In the genomic region with DNA sequence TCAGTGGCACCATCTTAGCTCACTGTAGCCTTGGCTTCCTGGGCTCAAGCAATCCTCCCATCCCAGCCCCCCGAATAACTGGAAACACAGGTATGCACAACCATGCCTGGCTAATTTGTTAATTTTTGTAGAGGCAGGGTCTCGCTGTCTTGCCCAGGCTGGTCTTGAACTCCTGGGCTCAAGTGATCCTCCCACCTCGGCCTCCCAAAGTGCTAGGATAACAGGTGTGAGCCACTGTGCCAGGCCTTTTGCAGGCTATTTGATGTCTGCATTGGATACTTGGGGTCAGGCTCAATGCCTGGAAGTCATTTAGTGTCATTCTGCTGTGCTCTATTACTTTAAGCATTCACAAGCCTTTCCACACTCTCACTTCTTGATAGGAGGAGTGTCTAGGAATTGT, we compare ENCODE assay signal across 19 cellular contexts. TPM values are rescaled to one million over a fixed set of nuclear protein-coding genes. Genes with fewer than 3 reads are reported as not detected.
DNase-seq lines count a peak whose midpoint lies in the region; ATAC-seq, FAIRE-seq and TF ChIP-seq lines count a peak whose summit lies in the region.
"Had no signal": no experiment of that assay in that cellular context is flagged by ENCODE, and none has a peak within 500 bp of the region (broad histone marks: within the 10 kb centered on the region; RNA-seq: fewer than 3 reads in every experiment).

No MANE protein-coding gene starts in this region.

- no peaks in the 10 kb centered on the region for H3K27me3 Mint-ChIP-seq in progenitor cell of endocrine pancreas
- H3K27me3 Mint-ChIP-seq in nephron progenitor cell (ENCODE audit: low read depth, poor library complexity) = no peaks in the 10 kb centered on the region
- H3K27me3 Mint-ChIP-seq: activated naive CD8-positive, alpha-beta T cell treated with anti-CD3 and anti-CD28 coated beads, Interleukin-2, amount 50 U/mL, for 24 hours; stimulated activated naive CD8-positive, alpha-beta T cell treated with anti-CD3 and anti-CD28 coated beads, Interleukin-15, amount 100 ng/mL, for 72 hours had no signal

- FAIRE-seq in GM12878 (lab: Jason Lieb, UNC) = no peak
- FAIRE-seq: small intestine had no signal

- RAD21 ChIA-PET in GM12878 (lab: Charles Lee; ENCODE audit: unreplicated experiment) = interaction anchor here (0.6 to 6.5 kb wide), 5 partner anchors 15 to 97 kb away, joined by 3 to 69 read pairs (median 5); partner anchors contain the start of gene LIMD1

- no peaks in the 10 kb centered on the region for H3K79me2 ChIP-seq in DOHH2 (ENCODE audit: control insufficient read depth, low read length)
- H3K79me2 ChIP-seq in GM12878 (ENCODE audit: control insufficient read depth, insufficient read depth, low read length) = peaks cover 77% of the 10 kb centered on the region

- H3K27ac ChIP-seq in DOHH2 (ENCODE audit: low read depth, low read length) = no peak overlapping the region
- peak overlapping the region; percentile 51 for H3K27ac ChIP-seq in KOPT-K1 (ENCODE audit: low read depth, low read length, poor library complexity, severe bottlenecking)
- peak overlapping the region; percentile 63 for H3K27ac ChIP-seq in GM12878 (ENCODE audit: control insufficient read depth, insufficient read depth)
- H3K27ac ChIP-seq: brain microvascular endothelial cell, colonic mucosa had no signal

- no TSS peak for BruUV-seq in GM12878 (replicated peaks; lab: Mats Ljungman, UMichigan)

- no peak for TF ChIP-seq EP300 in GM12878 (IDR thresholded peaks at IDR 0.05; ENCODE audit: borderline replicate concordance in 1 of 2, control insufficient read depth in 1 of 2, low read depth in 2 of 2, low read length in 2 of 2)

- no peak for TF ChIP-seq CTCF in DOHH2 (IDR thresholded peaks at IDR 0.05; ENCODE audit: low read depth, low read length, poor library complexity, severe bottlenecking)
- TF ChIP-seq CTCF in GM12878 (IDR thresholded peaks at IDR 0.05 in 2 of 3, conservative IDR thresholded peaks at IDR 0.05 in 1 of 3; ENCODE audit: control insufficient read depth in 2 of 3, extremely low read depth in 1 of 3, insufficient read depth in 1 of 3, low read depth in 3 of 3, low read length in 3 of 3) = no peak
- TF ChIP-seq CTCF in progenitor cell of endocrine pancreas (IDR thresholded peaks at IDR 0.05; ENCODE audit: unreplicated experiment) = no peak
- no peak for TF ChIP-seq CTCF in nephron progenitor cell (IDR thresholded peaks at IDR 0.05)

- H3K9ac ChIP-seq in GM12878 (ENCODE audit: control insufficient read depth, insufficient read depth, low read length) = no peak overlapping the region

- H3K27me3 ChIP-seq in DOHH2 (ENCODE audit: control insufficient read depth, low read length) = peaks cover 50% of the 10 kb centered on the region
- H3K27me3 ChIP-seq in GM12878 (replicated peaks in 1 of 2; ENCODE audit: control insufficient read depth in 2 of 2, insufficient read depth in 2 of 2, low read length in 1 of 2) = no peaks in the 10 kb centered on the region
- H3K27me3 ChIP-seq: brain microvascular endothelial cell, colonic mucosa, upper lobe of left lung had no signal

- 69% methylated on average over 3 of the region's 3 CpGs for WGBS in GM12878 (ENCODE audit: insufficient coverage, insufficient replicate concordance, low lambda C conversion rate, missing lambda C conversion rate)

- CTCF ChIA-PET in GM12878 (lab: Yijun Ruan, JAX) = interaction anchor here (0.7 to 8.1 kb wide), 12 partner anchors 9 to 571 kb away, joined by 3 to 60 read pairs (median 4); partner anchors contain the start of gene LIMD1

- TF ChIP-seq POLR2A in GM12878 (IDR thresholded peaks at IDR 0.05; ENCODE audit: low read depth, low read length) = no peak

- H3K27ac Mint-ChIP-seq in stimulated activated effector memory CD8-positive, alpha-beta T cell treated with anti-CD3 and anti-CD28 coated beads, Interleukin-12 subunit alpha, Interleukin-12 subunit beta, amount 100 ng/mL, for 72 hours = peak overlapping the region; percentile 67
- H3K27ac Mint-ChIP-seq in progenitor cell of endocrine pancreas (no peak overlapping the region), nephron progenitor cell (no peak overlapping the region)
- H3K27ac Mint-ChIP-seq: activated naive CD8-positive, alpha-beta T cell treated with anti-CD3 and anti-CD28 coated beads, Interleukin-2, amount 50 U/mL, for 24 hours; activated T-helper 2 cell treated with anti-CD3 and anti-CD28 coated beads, Interferon-gamma antibody, Interleukin-2, Interleukin-4, amounts not matched to agents 10 μg/mL and 5 μg/mL and 100 μg/mL, durations not matched to agents 14 hours and 24 hours and 36 hours had no signal

- peaks cover 9% of the 10 kb centered on the region for H3F3A ChIP-seq in DOHH2 (ENCODE audit: control insufficient read depth, insufficient read depth)

- peaks cover 28% of the 10 kb centered on the region for H4K20me1 ChIP-seq in DOHH2 (ENCODE audit: control insufficient read depth, insufficient read depth, low read depth, low read length)
- H4K20me1 ChIP-seq in GM12878 (ENCODE audit: control insufficient read depth, insufficient read depth) = peaks cover 31% of the 10 kb centered on the region

- H3K4me2 ChIP-seq in DOHH2 (ENCODE audit: low read length) = peak overlapping the region; percentile 48
- H3K4me2 ChIP-seq in GM12878 (ENCODE audit: control insufficient read depth, insufficient read depth) = peak overlapping the region; percentile 66

- no peak for TF ChIP-seq RAD21 in GM12878 (IDR thresholded peaks at IDR 0.05; ENCODE audit: insufficient read depth, low read depth, low read length)

- H3K9me2 ChIP-seq in DOHH2 (replicated peaks; ENCODE audit: control insufficient read depth, low read length) = no peaks in the 10 kb centered on the region

- DNase-seq in GM12878 (ENCODE audit: low read depth, low spot score) (no peak), progenitor cell of endocrine pancreas (ENCODE audit: low spot score, unreplicated experiment) (no peak), pons (ENCODE audit: low spot score) (no peak), DMS53 treated with DMSO at 0.1 percent for 48 hours (lab: John Stamatoyannopoulos, UW; ENCODE audit: unreplicated experiment) (no peak), nephron progenitor cell (no peak)
- no peak for DNase-seq in stimulated activated effector memory CD8-positive, alpha-beta T cell treated with anti-CD3 and anti-CD28 coated beads, Interleukin-12 subunit alpha, Interleukin-12 subunit beta, amount 100 ng/mL, for 72 hours (ENCODE audit: low spot score in 2 of 2)
- DNase-seq: activated CD4-positive, alpha-beta T cell treated with anti-CD3 and anti-CD28 coated beads, Interleukin-2, amount 50 U/mL, for 1 hour; activated naive CD8-positive, alpha-beta T cell treated with anti-CD3 and anti-CD28 coated beads, Interleukin-2, amount 50 U/mL, for 24 hours; brain microvascular endothelial cell; colonic mucosa; NCI-H1417 treated with DMSO at 0.1 percent for 48 hours; SIG-M5; small intestine; stimulated activated naive CD8-positive, alpha-beta T cell treated with anti-CD3 and anti-CD28 coated beads, Interleukin-15, amount 100 ng/mL, for 72 hours; upper lobe of left lung had no signal

- SMC1A ChIA-PET in GM12878 (lab: Charles Lee; ENCODE audit: uncharacterized antibody, unreplicated experiment) = interaction anchor here (1.2 to 3.8 kb wide), 10 partner anchors 14 to 101 kb away, joined by 3 to 56 read pairs (median 4); partner anchors contain the start of gene LIMD1

- POLR2A ChIA-PET in GM12878 (lab: Charles Lee) = interaction anchor here (0.6 to 1.5 kb wide), 4 partner anchors 9 to 133 kb away, joined by 3 to 11 read pairs (median 3); no protein-coding TSS in a partner anchor

- no peaks in the 10 kb centered on the region for H3K36me3 ChIP-seq in DOHH2 (ENCODE audit: control insufficient read depth, low read length)
- H3K36me3 ChIP-seq in KOPT-K1 (ENCODE audit: insufficient read depth, low read length) = peaks cover 59% of the 10 kb centered on the region
- peaks cover 16 to 17% of the 10 kb centered on the region in 2 experiments for H3K36me3 ChIP-seq in GM12878 (ENCODE audit: control insufficient read depth in 2 of 2, insufficient read depth in 2 of 2, low read length in 1 of 2)
- H3K36me3 ChIP-seq: brain microvascular endothelial cell, colonic mucosa had no signal

- H3K4me3 Mint-ChIP-seq in stimulated activated effector memory CD8-positive, alpha-beta T cell treated with anti-CD3 and anti-CD28 coated beads, Interleukin-12 subunit alpha, Interleukin-12 subunit beta, amount 100 ng/mL, for 72 hours = no peak overlapping the region
- H3K4me3 Mint-ChIP-seq in progenitor cell of endocrine pancreas (ENCODE audit: low read depth) (no peak overlapping the region), nephron progenitor cell (no peak overlapping the region)
- H3K4me3 Mint-ChIP-seq: activated naive CD8-positive, alpha-beta T cell treated with anti-CD3 and anti-CD28 coated beads, Interleukin-2, amount 50 U/mL, for 24 hours; stimulated activated naive CD8-positive, alpha-beta T cell treated with anti-CD3 and anti-CD28 coated beads, Interleukin-15, amount 100 ng/mL, for 72 hours had no signal

- in situ Hi-C loops in GM12878 (cut with MboI) = no loop called here

- peaks cover 41% of the 10 kb centered on the region for H3K4me1 ChIP-seq in DOHH2 (ENCODE audit: control insufficient read depth, low read length)
- H3K4me1 ChIP-seq in GM12878 (ENCODE audit: control insufficient read depth, insufficient read depth, low read length) = peaks cover 54% of the 10 kb centered on the region
- H3K4me1 ChIP-seq: colonic mucosa had no signal

- no peak overlapping the region for H2AFZ ChIP-seq in GM12878 (ENCODE audit: control insufficient read depth, low read depth, low read length)

- intact Hi-C loops in GM12878 (cut with micrococcal nuclease; ENCODE audit: unreplicated experiment) = loop anchor here (5.0 kb wide), 2 partner anchors 45 to 85 kb away; no protein-coding TSS in a partner anchor

- H3K4me3 ChIP-seq in DOHH2 (ENCODE audit: low read length) (no peak overlapping the region), GM12878 (peak overlapping the region; percentile 37; the same call in 1 of the 2 replicates)
- H3K4me3 ChIP-seq: colonic mucosa, upper lobe of left lung had no signal

- H3K9me3 ChIP-seq in DOHH2 (ENCODE audit: control insufficient read depth, insufficient read depth, low read length) (no peaks in the 10 kb centered on the region), KOPT-K1 (ENCODE audit: insufficient read depth, low read length, poor library complexity, severe bottlenecking) (no peaks in the 10 kb centered on the region), GM12878 (replicated peaks; ENCODE audit: control insufficient read depth, insufficient read depth, low read length) (no peaks in the 10 kb centered on the region)
- H3K9me3 ChIP-seq: colonic mucosa, upper lobe of left lung had no signal

- ATAC-seq in GM12878 = peak; percentile 30
- no peak for ATAC-seq in stimulated activated effector memory CD8-positive, alpha-beta T cell treated with anti-CD3 and anti-CD28 coated beads, Interleukin-12 subunit alpha, Interleukin-12 subunit beta, amount 100 ng/mL, for 72 hours
- ATAC-seq: left lobe of liver; stimulated activated naive CD8-positive, alpha-beta T cell treated with anti-CD3 and anti-CD28 coated beads, Interleukin-15, amount 100 ng/mL, for 72 hours had no signal

- H3K36me3 Mint-ChIP-seq in stimulated activated effector memory CD8-positive, alpha-beta T cell treated with anti-CD3 and anti-CD28 coated beads, Interleukin-12 subunit alpha, Interleukin-12 subunit beta, amount 100 ng/mL, for 72 hours = peaks cover 31% of the 10 kb centered on the region
- H3K36me3 Mint-ChIP-seq in progenitor cell of endocrine pancreas (ENCODE audit: insufficient read depth) (peaks cover 2% of the 10 kb centered on the region), nephron progenitor cell (ENCODE audit: low read depth) (no peaks in the 10 kb centered on the region)

- peaks cover 55% of the 10 kb centered on the region for H3K4me1 Mint-ChIP-seq in stimulated activated effector memory CD8-positive, alpha-beta T cell treated with anti-CD3 and anti-CD28 coated beads, Interleukin-12 subunit alpha, Interleukin-12 subunit beta, amount 100 ng/mL, for 72 hours
- H3K4me1 Mint-ChIP-seq in progenitor cell of endocrine pancreas (ENCODE audit: low read depth) (peaks cover 4% of the 10 kb centered on the region), nephron progenitor cell (peaks cover 12% of the 10 kb centered on the region)

- no peaks in the 10 kb centered on the region for H3K9me3 Mint-ChIP-seq in stimulated activated effector memory CD8-positive, alpha-beta T cell treated with anti-CD3 and anti-CD28 coated beads, Interleukin-12 subunit alpha, Interleukin-12 subunit beta, amount 100 ng/mL, for 72 hours
- H3K9me3 Mint-ChIP-seq in progenitor cell of endocrine pancreas (ENCODE audit: low read depth) (no peaks in the 10 kb centered on the region), nephron progenitor cell (no peaks in the 10 kb centered on the region)
- H3K9me3 Mint-ChIP-seq: activated naive CD8-positive, alpha-beta T cell treated with anti-CD3 and anti-CD28 coated beads, Interleukin-2, amount 50 U/mL, for 24 hours; activated T-helper 2 cell treated with anti-CD3 and anti-CD28 coated beads, Interferon-gamma antibody, Interleukin-2, Interleukin-4, amounts not matched to agents 10 μg/mL and 5 μg/mL and 100 μg/mL, durations not matched to agents 14 hours and 24 hours and 36 hours; stimulated activated naive CD8-positive, alpha-beta T cell treated with anti-CD3 and anti-CD28 coated beads, Interleukin-15, amount 100 ng/mL, for 72 hours had no signal

RNA-seq across cellular contexts. Expression of gene LIMD1, which starts 17.6 kb away (rescaled TPM):
- total RNA-seq in GM12878 (2013; cell fraction: nucleolus; rRNA removed) = 181 and 205 TPM in 2 replicates
- total RNA-seq in GM12878 (2014; rRNA removed) = 26.4 and 27.3 TPM in 2 replicates
- 21.5 and 21.7 TPM in 2 replicates for total RNA-seq in GM12878 (2014; rRNA removed; fragmentation: Illumina TruSeq; extraction: Trizol)
- total RNA-seq in GM12878 (2021) = 47.2 and 54.5 TPM in 2 replicates
- polyA plus RNA-seq in GM12878 (2011; ENCODE audit: low read depth) = 17.9 TPM
- 32.2 and 43.1 TPM in 2 replicates for polyA plus RNA-seq in GM12878 (2011; rRNA removed)
- polyA plus RNA-seq in GM12878 (2011; cell fraction: cytosol; rRNA removed) = 44.6 and 49.4 TPM in 2 replicates
- polyA plus RNA-seq in GM12878 (2011; cell fraction: nucleus; rRNA removed) = 123 and 153 TPM in 2 replicates
- 34.5 and 37.3 TPM in 2 replicates for polyA plus RNA-seq in GM12878 (2012)
- 19.8 and 23.7 TPM in 2 replicates for polyA plus RNA-seq in GM12878 (2014; fragmentation: Illumina TruSeq; extraction: Trizol)
- polyA plus RNA-seq in GM12878 (2014; fragmentation: Nextera tagmentation; extraction: Ambion mirVana) = 1 to 10 TPM; 1.7 to 2.9 TPM
- polyA plus RNA-seq in GM12878 (2014; rRNA removed) = 37.6 and 37.8 TPM in 2 replicates
- polyA plus RNA-seq in GM12878 (2016; fragmentation: Nextera tagmentation; extraction: Ambion mirVana) = 10 to 100 TPM; 20.5 to 23.3 TPM
- polyA minus RNA-seq in GM12878 (2011; rRNA and poly(A)+ RNA removed) = 54.3 and 118 TPM in 2 replicates
- 32.5 and 37.2 TPM in 2 replicates for polyA minus RNA-seq in GM12878 (2011; cell fraction: cytosol; rRNA and poly(A)+ RNA removed)
- 45.0 and 74.1 TPM in 2 replicates for polyA minus RNA-seq in GM12878 (2011; cell fraction: nucleus; rRNA and poly(A)+ RNA removed)
- 31.3 and 32.5 TPM in 2 replicates for total RNA-seq in progenitor cell of endocrine pancreas
